10 cellular contexts compared by ENCODE assay signal in genomic region chr20:1897486-1897885, GRCh38. TPM values are rescaled to one million over a fixed set of nuclear protein-coding genes. Genes with fewer than 3 reads are reported as not detected.
A peak's percentile ranks its signal among the peaks of the same experiment; 100 is the strongest.
DNase-seq lines count a peak whose midpoint lies in the region; ATAC-seq, FAIRE-seq and TF ChIP-seq lines count a peak whose summit lies in the region.
"Had no signal": no experiment of that assay in that cellular context is flagged by ENCODE, and none has a peak within 500 bp of the region (broad histone marks: within the 10 kb centered on the region; RNA-seq: fewer than 3 reads in every experiment).

No MANE protein-coding gene starts in this region.

- no peak overlapping the region for H3K4me3 ChIP-seq in mammary epithelial cell (replicated peaks in 1 of 3; ENCODE audit: insufficient read depth in 1 of 3, low read depth in 2 of 3, low read length in 3 of 3)
- H3K4me3 ChIP-seq in mononuclear cell (ENCODE audit: low read length): peak overlapping the region; percentile 18

- ATAC-seq in Right ventricle myocardium superior (ENCODE audit: poor library complexity) (no peak), left cardiac atrium (no peak), GM21515 (IDR thresholded peaks at IDR 0.05; ENCODE audit: unreplicated experiment) (no peak), GM21526 (IDR thresholded peaks at IDR 0.05; ENCODE audit: low FRiP score, unreplicated experiment) (no peak)
- ATAC-seq: left colon had no signal

- no peak for FAIRE-seq in urothelium cell line (lab: Jason Lieb, UNC)

- H4K20me1 ChIP-seq in mammary epithelial cell (ENCODE audit: insufficient read depth, low read length): no peaks in the 10 kb centered on the region

- H3K79me2 ChIP-seq in mammary epithelial cell (ENCODE audit: insufficient read depth, low read length): peaks cover 88% of the 10 kb centered on the region

- no peak overlapping the region for H2AFZ ChIP-seq in mammary epithelial cell (ENCODE audit: low read depth, low read length)

- CTCF ChIA-PET in mammary epithelial cell (lab: Charles Lee; ENCODE audit: low non-redundant PET): no interaction called here

- peak overlapping the region; percentile 12 for H3K27ac ChIP-seq in mammary epithelial cell (ENCODE audit: insufficient read depth, low read depth, low read length)

- DNase-seq in Right ventricle myocardium superior (peak; percentile 26), left cardiac atrium (no peak), mammary epithelial cell (no peak), urothelium cell line (ENCODE audit: low spot score) (peak; percentile 17), cortex of kidney (lab: John Stamatoyannopoulos, UW) (no peak)
- DNase-seq: NCI-H2029 treated with DMSO at 0.1 percent for 48 hours had no signal

- no peak overlapping the region for H3K9ac ChIP-seq in mammary epithelial cell (ENCODE audit: insufficient read depth, low read length)

- H3K27me3 ChIP-seq in mammary epithelial cell (ENCODE audit: insufficient read depth, low read length) (no peaks in the 10 kb centered on the region), mononuclear cell (ENCODE audit: insufficient read depth, low read length) (peaks cover 2% of the 10 kb centered on the region)

- H3K9me3 ChIP-seq in mammary epithelial cell (replicated peaks; ENCODE audit: insufficient read depth, low read length): no peaks in the 10 kb centered on the region
- H3K9me3 ChIP-seq in mononuclear cell (ENCODE audit: low read depth, low read length): no peaks in the 10 kb centered on the region

- TF ChIP-seq CTCF in mammary epithelial cell (conservative IDR thresholded peaks at IDR 0.05 in 1 of 2, IDR thresholded peaks at IDR 0.05 in 1 of 2; ENCODE audit: extremely low read depth in 1 of 2, insufficient read depth in 1 of 2, low read depth in 1 of 2, low read length in 2 of 2): no peak

- H3K4me2 ChIP-seq in mammary epithelial cell (ENCODE audit: insufficient read depth, low read depth, low read length): peak overlapping the region; percentile 89

- in situ Hi-C loops in mammary epithelial cell (cut with MboI; ENCODE audit: low sequenced_read_pairs in 2 of 2): no loop called here

- peaks cover 6% of the 10 kb centered on the region for H3K36me3 ChIP-seq in mammary epithelial cell (ENCODE audit: insufficient read depth, low read length)

- dilution Hi-C loops in mammary epithelial cell (cut with HindIII; ENCODE audit: low sequenced_read_pairs): no loop called here

- H3K4me1 ChIP-seq in mammary epithelial cell (ENCODE audit: insufficient read depth, low read length) (peaks cover 26% of the 10 kb centered on the region), mononuclear cell (ENCODE audit: insufficient read depth, low read length) (peaks cover 55% of the 10 kb centered on the region)

- intact Hi-C loops in Right ventricle myocardium superior (cut with DNase I) (loop anchor here (5.0 kb wide), 1 partner anchor 95 kb away; no protein-coding TSS in a partner anchor), left cardiac atrium (cut with DNase I) (no loop called here), mammary epithelial cell (cut with micrococcal nuclease) (no loop called here)

- BruUV-seq in mammary epithelial cell (replicated peaks; lab: Mats Ljungman, UMichigan): no TSS peak

- 64% methylated on average over 2 of the region's 2 CpGs for WGBS in mammary epithelial cell (ENCODE audit: low coverage, missing lambda C conversion rate)

RNA-seq across cellular contexts. Expression of gene SIRPA, which starts 2.3 kb away (rescaled TPM):
- total RNA-seq in Right ventricle myocardium superior (19.5 TPM), left cardiac atrium (10 to 100 TPM; 38.4 to 46.2 TPM), mammary epithelial cell (10 to 100 TPM; 49.6 to 68.3 TPM), mononuclear cell (23.6 TPM)
- polyA plus RNA-seq in mammary epithelial cell: 41.1 TPM
- polyA minus RNA-seq in mammary epithelial cell: 78.0 TPM

Comparison
In these comparisons a context has a peak if more than half of its experiments do, and no peak if none do; other contexts are left out.
1. DNase-seq: peak in Right ventricle myocardium superior (single experiment) and urothelium cell line (single experiment); none in left cardiac atrium (single experiment), mammary epithelial cell (single experiment) and cortex of kidney (single experiment).